15 cellular contexts compared by ENCODE assay signal in genomic region chr18:12776821-12777471, GRCh38.
DNase-seq lines count a peak whose midpoint lies in the region; ATAC-seq, FAIRE-seq and TF ChIP-seq lines count a peak whose summit lies in the region.
"Had no signal": no experiment of that assay in that cellular context is flagged by ENCODE, and none has a peak within 500 bp of the region (broad histone marks: within the 10 kb centered on the region; RNA-seq: fewer than 3 reads in every experiment).

No MANE protein-coding gene starts in this region.

- H4K91ac ChIP-seq in IMR-90 (ENCODE audit: insufficient read depth, low read depth, low read length), result no peak overlapping the region

- H3K56ac ChIP-seq in IMR-90 (ENCODE audit: extremely low read depth, insufficient read depth, low read length), result no peak overlapping the region

- H3K4me1 ChIP-seq in IMR-90 (ENCODE audit: control insufficient read depth, insufficient read depth, low read length) (no peaks in the 10 kb centered on the region), esophagus squamous epithelium (no peaks in the 10 kb centered on the region), pancreas (no peaks in the 10 kb centered on the region), thyroid gland (no peaks in the 10 kb centered on the region)
- H3K4me1 ChIP-seq: SJSA1 had no signal

- H3K18ac ChIP-seq in IMR-90 (ENCODE audit: low read depth, low read length), result no peak overlapping the region

- intact Hi-C loops in IMR-90 (cut with micrococcal nuclease) (no loop called here), esophagus squamous epithelium (cut with DNase I) (no loop called here), pancreas (cut with DNase I) (loop anchor here in 1 of 3 donors (10.0 kb wide), 1 partner anchor 58 kb away; no protein-coding TSS in a partner anchor), thyroid gland (cut with DNase I) (no loop called here)

- TF ChIP-seq POLR2A in IMR-90 (IDR thresholded peaks at IDR 0.05; ENCODE audit: low read depth, low read length), result no peak
- TF ChIP-seq POLR2A in esophagus squamous epithelium (IDR thresholded peaks at IDR 0.05), result no peak
- TF ChIP-seq POLR2A in thyroid gland (IDR thresholded peaks at IDR 0.05), result no peak

- no peak overlapping the region for H3K9ac ChIP-seq in IMR-90 (ENCODE audit: low read depth, low read length)

- CTCF ChIA-PET in IMR-90 (lab: Yijun Ruan, JAX), result no interaction called here

- no peak overlapping the region for H2BK15ac ChIP-seq in IMR-90 (ENCODE audit: low read depth, low read length)

- no peak overlapping the region for H2BK120ac ChIP-seq in IMR-90 (ENCODE audit: low read depth, low read length)

- H3K4me2 ChIP-seq in IMR-90 (ENCODE audit: low read depth, low read length), result no peak overlapping the region
- H3K4me2 ChIP-seq: smooth muscle cell had no signal

- no peak overlapping the region for H2AK9ac ChIP-seq in IMR-90 (replicated peaks; ENCODE audit: low read depth, low read length, poor library complexity)

- no peak overlapping the region for H3K4ac ChIP-seq in IMR-90 (ENCODE audit: low read depth, low read length)

- DNase-seq in NCI-H2227 (lab: John Stamatoyannopoulos, UW; ENCODE audit: unreplicated experiment), result peak; percentile 42
- DNase-seq in NCI-H2227 treated with DMSO at 0.1 percent for 48 hours (lab: John Stamatoyannopoulos, UW), result no peak
- DNase-seq in IMR-90, result no peak
- no peak for DNase-seq in esophagus squamous epithelium (lab: John Stamatoyannopoulos, UW)
- peak in 1 of 6 donors; percentile 73 for DNase-seq in pancreas
- no peak for DNase-seq in thyroid gland
- no peak for DNase-seq in A172 (ENCODE audit: low spot score)
- DNase-seq in anterior cingulate cortex (lab: John Stamatoyannopoulos, UW), result no peak
- DNase-seq: 8988T, GOT3, NCI-H1092 treated with DMSO at 0.1 percent for 48 hours, NCI-H748 treated with DMSO at 0.1 percent for 48 hours had no signal

- H2BK20ac ChIP-seq in IMR-90 (ENCODE audit: low read depth, low read length), result no peak overlapping the region

- no peaks in the 10 kb centered on the region for H4K20me1 ChIP-seq in IMR-90 (ENCODE audit: insufficient read depth, low read length)

- in situ Hi-C loops in IMR-90 (cut with MboI; ENCODE audit: low sequenced_read_pairs), result no loop called here

- no peaks in the 10 kb centered on the region for H3K9me1 ChIP-seq in IMR-90 (ENCODE audit: insufficient read depth, low read length)

- FAIRE-seq in pancreas (lab: Jason Lieb, UNC), result no peak
- FAIRE-seq: keratinocyte had no signal

- no peak overlapping the region for H3K14ac ChIP-seq in IMR-90 (replicated peaks; ENCODE audit: low read depth, low read length)

- ATAC-seq in IMR-90 (ENCODE audit: low read depth) (no peak), pancreas (peak in 3 of 4 donors; percentile 14 to 67 (median 39))

- WGBS in IMR-90 (ENCODE audit: extremely low coverage in 2 of 2, insufficient read length in 1 of 2), 2 experiments, result 84% methylated on average over 26 of the region's 54 CpGs; no CpG with 5 or more reads in 1 of the 2 experiments
- 95 to 97% methylated on average over 4 to 6 of the region's 54 CpGs for WGBS in esophagus squamous epithelium, 2 donors
- WGBS in pancreas, 2 donors, result 80 to 83% methylated on average over 50 to 54 of the region's 54 CpGs
- WGBS in thyroid gland, 2 donors, result 88 to 93% methylated on average over 25 to 29 of the region's 54 CpGs

- H3K9me3 ChIP-seq in IMR-90 (ENCODE audit: control insufficient read depth, insufficient read depth, low read length) (no peaks in the 10 kb centered on the region), esophagus squamous epithelium (no peaks in the 10 kb centered on the region), pancreas (no peaks in the 10 kb centered on the region), thyroid gland (no peaks in the 10 kb centered on the region)

- H3K4me3 ChIP-seq in IMR-90 (ENCODE audit: insufficient read depth, low read depth, low read length), result no peak overlapping the region
- peak overlapping the region in 3 of 4 donors; percentile 1 to 23 (median 6) for H3K4me3 ChIP-seq in esophagus squamous epithelium
- H3K4me3 ChIP-seq in pancreas, result peak overlapping the region in 1 of 4 donors; percentile 20
- H3K4me3 ChIP-seq in thyroid gland (replicated peaks in 1 of 3), result no peak overlapping the region
- H3K4me3 ChIP-seq: smooth muscle cell had no signal

- dilution Hi-C loops in IMR-90 (cut with HindIII; ENCODE audit: low sequenced_read_pairs, unreplicated experiment), result loop anchor here (25.0 kb wide), 1 partner anchor 340 kb away; no protein-coding TSS in a partner anchor

- H3K27me3 ChIP-seq in IMR-90 (ENCODE audit: control insufficient read depth, insufficient read depth, low read length) (no peaks in the 10 kb centered on the region), esophagus squamous epithelium (no peaks in the 10 kb centered on the region), pancreas (no peaks in the 10 kb centered on the region), thyroid gland (no peaks in the 10 kb centered on the region)
- H3K27me3 ChIP-seq: SJSA1 had no signal

- H3K27ac ChIP-seq in IMR-90 (ENCODE audit: insufficient read depth, low read length), result no peak overlapping the region
- H3K27ac ChIP-seq in esophagus squamous epithelium, result no peak overlapping the region
- no peak overlapping the region for H3K27ac ChIP-seq in pancreas
- H3K27ac ChIP-seq in thyroid gland, result no peak overlapping the region
- H3K27ac ChIP-seq: SJSA1 had no signal

- TF ChIP-seq RAD21 in IMR-90 (IDR thresholded peaks at IDR 0.05; ENCODE audit: low read length), result no peak

- POLR2A ChIA-PET in IMR-90 (lab: Charles Lee; ENCODE audit: unreplicated experiment), result no interaction called here

- H2AFZ ChIP-seq in IMR-90 (replicated peaks; ENCODE audit: low read length, poor library complexity), result peak overlapping the region; percentile 5

- H3K36me3 ChIP-seq in IMR-90 (ENCODE audit: control insufficient read depth, insufficient read depth, low read length) (no peaks in the 10 kb centered on the region), esophagus squamous epithelium (no peaks in the 10 kb centered on the region), pancreas (no peaks in the 10 kb centered on the region), thyroid gland (no peaks in the 10 kb centered on the region)
- H3K36me3 ChIP-seq: SJSA1 had no signal

- no peak overlapping the region for H2BK5ac ChIP-seq in IMR-90 (ENCODE audit: low read depth, low read length, poor library complexity, severe bottlenecking)

- no peak overlapping the region for H4K5ac ChIP-seq in IMR-90 (ENCODE audit: low read depth, low read length)

- no peak for TF ChIP-seq CTCF in IMR-90 (conservative IDR thresholded peaks at IDR 0.05; ENCODE audit: low read depth, low read length)
- no peak for TF ChIP-seq CTCF in esophagus squamous epithelium (IDR thresholded peaks at IDR 0.05)
- no peak for TF ChIP-seq CTCF in pancreas (IDR thresholded peaks at IDR 0.05)
- no peak for TF ChIP-seq CTCF in thyroid gland (IDR thresholded peaks at IDR 0.05)

- BruUV-seq in IMR-90 (replicated peaks; lab: Mats Ljungman, UMichigan), result no TSS peak

- H3K23ac ChIP-seq in IMR-90 (ENCODE audit: low read depth, low read length), result no peak overlapping the region

- no peak overlapping the region for H2AK5ac ChIP-seq in IMR-90 (ENCODE audit: low read depth, low read length)

- no peak overlapping the region for H4K8ac ChIP-seq in IMR-90 (ENCODE audit: low read depth in 2 of 2, low read length in 2 of 2)

- H3K79me1 ChIP-seq in IMR-90 (ENCODE audit: low read depth in 1 of 2, low read length in 2 of 2), result no peaks in the 10 kb centered on the region

TF ChIP-seq in IMR-90, 13 proteins besides CTCF, POLR2A, EP300 and RAD21:
- TF ChIP-seq SMC3 (IDR thresholded peaks at IDR 0.05; ENCODE audit: low read depth, low read length), result no peak
- no peak for TF ChIP-seq ELK1 (IDR thresholded peaks at IDR 0.05; ENCODE audit: borderline replicate concordance, low read depth, low read length)
- no peak for TF ChIP-seq CHD1 (IDR thresholded peaks at IDR 0.05; ENCODE audit: low read depth, low read length)
- TF ChIP-seq MXI1 (IDR thresholded peaks at IDR 0.05; ENCODE audit: borderline replicate concordance, low read depth, low read length), result no peak
- no peak for TF ChIP-seq RCOR1 (IDR thresholded peaks at IDR 0.05; ENCODE audit: insufficient replicate concordance, low read length)
- TF ChIP-seq RFX5 (IDR thresholded peaks at IDR 0.05; ENCODE audit: low read depth, low read length), result no peak
- TF ChIP-seq NFE2L2 (IDR thresholded peaks at IDR 0.05; ENCODE audit: low read depth, low read length), result no peak
- TF ChIP-seq USF2 (IDR thresholded peaks at IDR 0.05; ENCODE audit: low read depth, low read length), result no peak
- TF ChIP-seq BHLHE40 (IDR thresholded peaks at IDR 0.05; ENCODE audit: low read depth, low read length), result no peak
TF ChIP-seq in IMR-90: peak in this region for 0.

Comparison
In these comparisons a context has a peak if more than half of its experiments do, and no peak if none do; other contexts are left out.
1. H3K4me3 ChIP-seq: peak in esophagus squamous epithelium (3 of 4); none in IMR-90 (single experiment) and thyroid gland (0 of 3).